24 cellular contexts compared by ENCODE assay signal in the genomic region with DNA sequence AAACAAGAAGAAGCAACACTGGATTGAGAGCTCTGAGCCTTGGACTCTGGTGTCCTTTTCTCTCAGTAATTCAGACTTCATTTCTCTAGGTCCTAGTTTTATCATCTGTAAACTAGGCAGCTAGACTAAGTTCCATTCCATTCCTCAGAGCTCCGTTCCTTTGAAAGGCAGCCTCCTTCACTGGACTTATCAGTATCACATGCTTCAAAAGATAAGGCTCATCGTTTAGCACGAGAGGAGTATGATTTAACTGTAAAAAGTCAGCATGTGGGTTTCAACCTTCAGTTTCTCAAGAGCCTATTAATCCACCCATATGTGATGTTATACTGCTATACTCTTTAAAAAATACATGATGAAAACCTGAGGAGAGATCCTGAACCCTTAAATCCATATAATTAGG. TPM values are rescaled to one million over a fixed set of nuclear protein-coding genes. Genes with fewer than 3 reads are reported as not detected.
DNase-seq lines count a peak whose midpoint lies in the region; TF ChIP-seq lines count a peak whose summit lies in the region.
"Had no signal": no experiment of that assay in that cellular context is flagged by ENCODE, and none has a peak within 500 bp of the region (broad histone marks: within the 10 kb centered on the region; RNA-seq: fewer than 3 reads in every experiment).

No MANE protein-coding gene starts in this region.

- H3K36me3 ChIP-seq in Caco-2 (ENCODE audit: control insufficient read depth, insufficient read depth, low read length) (no peaks in the 10 kb centered on the region), hepatocyte (replicated peaks; ENCODE audit: insufficient read depth, low read depth) (no peaks in the 10 kb centered on the region), ovary (no peaks in the 10 kb centered on the region), endodermal cell (ENCODE audit: control insufficient read depth, insufficient read depth, low read length) (no peaks in the 10 kb centered on the region)

- H3K27ac ChIP-seq in angular gyrus (ENCODE audit: low read depth, low read length) (peak overlapping the region; percentile 64), hepatocyte (peak overlapping the region; percentile 73), ovary (no peak overlapping the region), endodermal cell (ENCODE audit: low read depth, low read length) (no peak overlapping the region)
- H3K27ac ChIP-seq: SK-N-MC had no signal

- H3K4me3 Mint-ChIP-seq in Caco-2 (ENCODE audit: unreplicated experiment) (no peak overlapping the region), endodermal cell (no peak overlapping the region)

- no peak for TF ChIP-seq POLR2A in ovary (IDR thresholded peaks at IDR 0.05)

- H3K27ac Mint-ChIP-seq in Caco-2 (ENCODE audit: unreplicated experiment) (no peak overlapping the region), endodermal cell (no peak overlapping the region)

- no peak overlapping the region for H2AFZ ChIP-seq in hepatocyte

- H3K9me3 ChIP-seq in Caco-2 (no peaks in the 10 kb centered on the region), hepatocyte (ENCODE audit: low read depth) (no peaks in the 10 kb centered on the region), ovary (no peaks in the 10 kb centered on the region), endodermal cell (ENCODE audit: control insufficient read depth, low read length) (no peaks in the 10 kb centered on the region)

- H3K79me2 ChIP-seq in hepatocyte: no peaks in the 10 kb centered on the region

- DNase-seq in Caco-2 (peak; percentile 32 to 46), hepatocyte (ENCODE audit: low spot score) (peak; percentile 43), pons (ENCODE audit: low spot score) (peak; percentile 58), NCI-H2171 treated with DMSO at 0.1 percent for 48 hours (lab: John Stamatoyannopoulos, UW) (no peak), ovary (no peak), endodermal cell (no peak)
- no peak for DNase-seq in activated CD8-positive, alpha-beta memory T cell treated with anti-CD3 and anti-CD28 coated beads, Interleukin-2, amount 50 U/mL, for 4 hours
- DNase-seq: 8988T, DMS153, DND-41, Karpas-422, NCI-H1092, NCI-H1417 treated with DMSO at 0.1 percent for 48 hours, NCI-H1694 treated with DMSO at 0.1 percent for 48 hours, NCI-H2081 treated with DMSO at 0.1 percent for 48 hours, NCI-H2171, NCI-H345, NCI-H510A treated with DMSO at 0.1 percent for 48 hours, SHP77 treated with DMSO at 0.1 percent for 48 hours had no signal

- H3K9ac ChIP-seq in endodermal cell (ENCODE audit: extremely low read depth, low read length, poor library complexity, severe bottlenecking): no peak overlapping the region

- no peaks in the 10 kb centered on the region for H4K20me1 ChIP-seq in hepatocyte (ENCODE audit: insufficient read depth, poor library complexity, severe bottlenecking)

- H3K4me3 ChIP-seq in Caco-2 (ENCODE audit: low read depth, low read length) (no peak overlapping the region), hepatocyte (no peak overlapping the region), ovary (no peak overlapping the region), endodermal cell (ENCODE audit: low read length) (no peak overlapping the region)
- H3K4me3 ChIP-seq: SK-N-MC had no signal

- no peaks in the 10 kb centered on the region for H3K27me3 ChIP-seq in Caco-2 (replicated peaks; ENCODE audit: control insufficient read depth, insufficient read depth, low read length)
- no peaks in the 10 kb centered on the region for H3K27me3 ChIP-seq in hepatocyte
- no peaks in the 10 kb centered on the region for H3K27me3 ChIP-seq in ovary
- H3K27me3 ChIP-seq in endodermal cell (ENCODE audit: control insufficient read depth, insufficient read depth, low read length, poor library complexity, severe bottlenecking): no peaks in the 10 kb centered on the region

- no peak overlapping the region for H3K4me2 ChIP-seq in hepatocyte

- TF ChIP-seq EP300 in ovary (IDR thresholded peaks at IDR 0.05): no peak

- H3K4me1 Mint-ChIP-seq in Caco-2 (ENCODE audit: low read depth, unreplicated experiment) (no peaks in the 10 kb centered on the region), endodermal cell (no peaks in the 10 kb centered on the region)

- H3K27me3 Mint-ChIP-seq in Caco-2 (ENCODE audit: insufficient read depth, unreplicated experiment) (no peaks in the 10 kb centered on the region), endodermal cell (ENCODE audit: insufficient read depth) (no peaks in the 10 kb centered on the region)

- H3K36me3 Mint-ChIP-seq in Caco-2 (ENCODE audit: insufficient read depth, unreplicated experiment): no peaks in the 10 kb centered on the region
- no peaks in the 10 kb centered on the region for H3K36me3 Mint-ChIP-seq in endodermal cell (ENCODE audit: low read depth)

- no TSS peak for BruUV-seq in Caco-2 (replicated peaks; lab: Mats Ljungman, UMichigan)

- POLR2A ChIA-PET in Caco-2 (lab: Charles Lee): no interaction called here

- TF ChIP-seq CTCF in Caco-2 (IDR thresholded peaks at IDR 0.05; ENCODE audit: insufficient read depth in 1 of 2, low read depth in 1 of 2, low read length in 1 of 2, severe bottlenecking in 1 of 2, unreplicated experiment in 1 of 2) (no peak), hepatocyte (IDR thresholded peaks at IDR 0.05; ENCODE audit: poor library complexity) (no peak), ovary (IDR thresholded peaks at IDR 0.05) (no peak), endodermal cell (conservative IDR thresholded peaks at IDR 0.05) (no peak)

- H3K4me1 ChIP-seq in Caco-2 (peaks cover 13% of the 10 kb centered on the region), hepatocyte (ENCODE audit: insufficient read depth) (no peaks in the 10 kb centered on the region), ovary (ENCODE audit: insufficient read depth) (no peaks in the 10 kb centered on the region), endodermal cell (ENCODE audit: control insufficient read depth, insufficient read depth, low read length) (no peaks in the 10 kb centered on the region)

- 14% methylated on average over 3 of the region's 3 CpGs for WGBS in hepatocyte (ENCODE audit: low lambda C conversion rate, missing lambda C conversion rate)
- WGBS in ovary, 3 donors: 4 to 12% (median 12%) methylated on average over 3 of the region's 3 CpGs
- 76 to 100% methylated on average over 1 to 3 of the region's 3 CpGs for WGBS in endodermal cell (ENCODE audit: insufficient coverage in 1 of 2, insufficient read length in 1 of 2), 2 experiments

- intact Hi-C loops in Caco-2 (cut with micrococcal nuclease; ENCODE audit: unreplicated experiment) (no loop called here), ovary (cut with DNase I) (no loop called here)

- H3K9me3 Mint-ChIP-seq in Caco-2 (ENCODE audit: unreplicated experiment) (no peaks in the 10 kb centered on the region), endodermal cell (peaks cover 2% of the 10 kb centered on the region)

- CTCF ChIA-PET in Caco-2 (lab: Charles Lee): interaction anchor here (0.5 to 0.7 kb wide), 3 partner anchors 18 to 1097 kb away, joined by 3 to 4 read pairs (median 3); no protein-coding TSS in a partner anchor

- no peaks in the 10 kb centered on the region for H3K9me2 ChIP-seq in hepatocyte (replicated peaks; ENCODE audit: insufficient read depth)

RNA-seq across cellular contexts. Expression of a gene that starts 1.6 kb away (rescaled TPM):
- total RNA-seq in Caco-2 (2022): 0.43 and 0.63 TPM in 2 replicates
- 5.1 and 5.2 TPM in 2 replicates for total RNA-seq in hepatocyte
- polyA plus RNA-seq in hepatocyte: 1.4 and 2.7 TPM in 2 replicates
- 10 to 100 TPM in 1 of 7 donors, under 1 TPM in 5, not detected in 1; 0.12 to 19.1 (median 0.48) TPM for total RNA-seq in ovary
- under 1 TPM; 0.02 to 0.10 TPM for polyA plus RNA-seq in ovary
- total RNA-seq in endodermal cell: under 1 TPM; 0.15 to 0.38 TPM
- polyA plus RNA-seq in endodermal cell (2013, experiment 1 of 2): 0.14 TPM
- polyA plus RNA-seq in endodermal cell (2013, experiment 2 of 2): 0.25 TPM
- total RNA-seq: HepG2, HT1080 had no signal
- polyA plus RNA-seq: BJ, HepG2 had no signal

Comparison
In these comparisons a context has a peak if more than half of its experiments do, and no peak if none do; other contexts are left out.
1. DNase-seq: peak in Caco-2 (2 of 2), hepatocyte (single experiment) and pons (single experiment); none in NCI-H2171 treated with DMSO at 0.1 percent for 48 hours (single experiment), ovary (0 of 5), endodermal cell (single experiment) and activated CD8-positive, alpha-beta memory T cell treated with anti-CD3 and anti-CD28 coated beads, Interleukin-2, amount 50 U/mL, for 4 hours (single experiment).
2. H3K27ac ChIP-seq: peak in angular gyrus (single experiment) and hepatocyte (single experiment); none in ovary (0 of 2) and endodermal cell (single experiment).